ENCODE assay signal across 23 cellular contexts in genomic region chr10:124230586-124231187, GRCh38.
DNase-seq lines count a peak whose midpoint lies in the region; ATAC-seq and TF ChIP-seq lines count a peak whose summit lies in the region.
"Had no signal": no experiment of that assay in that cellular context is flagged by ENCODE, and none has a peak within 500 bp of the region (broad histone marks: within the 10 kb centered on the region; RNA-seq: fewer than 3 reads in every experiment).

No MANE protein-coding gene starts in this region.

- no peaks in the 10 kb centered on the region for H3K4me1 Mint-ChIP-seq in activated naive CD4-positive, alpha-beta T cell treated with anti-CD3 and anti-CD28 coated beads, Interleukin-2, amount 50 U/mL, for 24 hours
- H3K4me1 Mint-ChIP-seq in T-helper 2 cell treated with Interferon-gamma antibody and Interleukin-4, amounts not matched to agents 5 μg/mL and 100 μg/mL, for 36 hours (ENCODE audit: low read depth): peaks cover 2% of the 10 kb centered on the region
- peaks cover 20% of the 10 kb centered on the region for H3K4me1 Mint-ChIP-seq in central memory CD8-positive, alpha-beta T cell
- no peaks in the 10 kb centered on the region for H3K4me1 Mint-ChIP-seq in type B pancreatic cell (ENCODE audit: unreplicated experiment)
- H3K4me1 Mint-ChIP-seq: CD14-positive monocyte had no signal

- H3K27ac Mint-ChIP-seq in activated naive CD4-positive, alpha-beta T cell treated with anti-CD3 and anti-CD28 coated beads, Interleukin-2, amount 50 U/mL, for 24 hours: peak overlapping the region; percentile 77
- peak overlapping the region; percentile 63 for H3K27ac Mint-ChIP-seq in T-helper 2 cell treated with Interferon-gamma antibody and Interleukin-4, amounts not matched to agents 5 μg/mL and 100 μg/mL, for 36 hours
- peak overlapping the region; percentile 98 for H3K27ac Mint-ChIP-seq in central memory CD8-positive, alpha-beta T cell (ENCODE audit: low read depth)
- H3K27ac Mint-ChIP-seq in type B pancreatic cell: peak overlapping the region; percentile 77
- H3K27ac Mint-ChIP-seq: activated T-helper 2 cell treated with anti-CD3 and anti-CD28 coated beads, Interferon-gamma antibody, Interleukin-2, Interleukin-4, amounts not matched to agents 10 μg/mL and 5 μg/mL and 100 μg/mL, durations not matched to agents 14 hours and 24 hours and 36 hours had no signal

- no peaks in the 10 kb centered on the region for H3K27me3 Mint-ChIP-seq in activated naive CD4-positive, alpha-beta T cell treated with anti-CD3 and anti-CD28 coated beads, Interleukin-2, amount 50 U/mL, for 24 hours
- H3K27me3 Mint-ChIP-seq in T-helper 2 cell treated with Interferon-gamma antibody and Interleukin-4, amounts not matched to agents 5 μg/mL and 100 μg/mL, for 36 hours (ENCODE audit: low read depth): no peaks in the 10 kb centered on the region
- H3K27me3 Mint-ChIP-seq in central memory CD8-positive, alpha-beta T cell: no peaks in the 10 kb centered on the region
- H3K27me3 Mint-ChIP-seq in type B pancreatic cell: peaks cover 6% of the 10 kb centered on the region

- no peak for TF ChIP-seq CTCF in type B pancreatic cell (conservative IDR thresholded peaks at IDR 0.05)

- no peak for ATAC-seq in central memory CD8-positive, alpha-beta T cell (replicated peaks; ENCODE audit: extremely low read depth, poor library complexity, severe bottlenecking)
- no peak for ATAC-seq in GM19023 (IDR thresholded peaks at IDR 0.05; ENCODE audit: unreplicated experiment)
- ATAC-seq: pancreas, sciatic nerve had no signal

- no peaks in the 10 kb centered on the region for H3K9me3 Mint-ChIP-seq in activated naive CD4-positive, alpha-beta T cell treated with anti-CD3 and anti-CD28 coated beads, Interleukin-2, amount 50 U/mL, for 24 hours
- peaks cover 40% of the 10 kb centered on the region for H3K9me3 Mint-ChIP-seq in T-helper 2 cell treated with Interferon-gamma antibody and Interleukin-4, amounts not matched to agents 5 μg/mL and 100 μg/mL, for 36 hours
- peaks cover 18% of the 10 kb centered on the region for H3K9me3 Mint-ChIP-seq in central memory CD8-positive, alpha-beta T cell
- peaks cover 3% of the 10 kb centered on the region for H3K9me3 Mint-ChIP-seq in type B pancreatic cell

- H3K36me3 Mint-ChIP-seq in activated naive CD4-positive, alpha-beta T cell treated with anti-CD3 and anti-CD28 coated beads, Interleukin-2, amount 50 U/mL, for 24 hours: no peaks in the 10 kb centered on the region
- H3K36me3 Mint-ChIP-seq in T-helper 2 cell treated with Interferon-gamma antibody and Interleukin-4, amounts not matched to agents 5 μg/mL and 100 μg/mL, for 36 hours (ENCODE audit: low read depth): peaks cover 11% of the 10 kb centered on the region
- H3K36me3 Mint-ChIP-seq in central memory CD8-positive, alpha-beta T cell (ENCODE audit: insufficient read depth): peaks cover 69% of the 10 kb centered on the region
- H3K36me3 Mint-ChIP-seq in type B pancreatic cell: peaks cover 9% of the 10 kb centered on the region
- H3K36me3 Mint-ChIP-seq: CD14-positive monocyte had no signal

- H3K4me3 Mint-ChIP-seq in activated naive CD4-positive, alpha-beta T cell treated with anti-CD3 and anti-CD28 coated beads, Interleukin-2, amount 50 U/mL, for 24 hours: no peak overlapping the region
- no peak overlapping the region for H3K4me3 Mint-ChIP-seq in T-helper 2 cell treated with Interferon-gamma antibody and Interleukin-4, amounts not matched to agents 5 μg/mL and 100 μg/mL, for 36 hours
- H3K4me3 Mint-ChIP-seq in central memory CD8-positive, alpha-beta T cell: peak overlapping the region; percentile 74
- H3K4me3 Mint-ChIP-seq in type B pancreatic cell: no peak overlapping the region
- H3K4me3 Mint-ChIP-seq: CD14-positive monocyte had no signal

- DNase-seq in activated naive CD4-positive, alpha-beta T cell (lab: John Stamatoyannopoulos, UW): no peak
- DNase-seq in T-helper 2 cell treated with Interferon-gamma antibody and Interleukin-4, amounts not matched to agents 5 μg/mL and 100 μg/mL, for 36 hours (ENCODE audit: low spot score): no peak
- DNase-seq in central memory CD8-positive, alpha-beta T cell (ENCODE audit: low spot score in 2 of 2): no peak
- DNase-seq in type B pancreatic cell (ENCODE audit: extremely low spot score, unreplicated experiment) (no peak), NCI-H524 (lab: John Stamatoyannopoulos, UW) (no peak), GM03348 (ENCODE audit: low spot score) (no peak)
- DNase-seq: caudate nucleus, GF-D8, GOT3, hypothalamus, islet precursor cell, lower lobe of right lung, NCI-H187 treated with DMSO at 0.1 percent for 48 hours, NCI-H226, NCI-H82, pancreas, SHP77, testis had no signal
